1 cellular context compared by ENCODE assay signal in the genomic region with DNA sequence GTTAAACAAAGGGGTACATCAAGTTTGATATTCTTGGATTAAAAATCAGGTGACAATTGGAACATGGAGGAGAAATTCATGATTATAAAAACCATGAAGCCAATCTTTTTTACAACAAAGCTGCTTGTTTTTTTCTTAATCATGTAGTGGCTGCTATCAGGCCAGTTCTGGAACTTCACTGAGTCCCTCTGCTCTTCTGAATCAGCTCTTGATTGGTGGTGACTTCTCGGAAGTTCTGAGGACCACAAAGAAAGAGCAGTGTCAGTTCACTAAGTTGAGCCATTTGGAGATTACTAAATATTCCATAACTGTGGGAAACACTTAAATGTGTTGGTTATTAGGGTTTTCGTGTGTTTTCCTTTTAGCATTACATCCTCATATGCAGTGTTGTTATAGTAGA.
TF ChIP-seq lines count a peak whose summit lies in the region.

No MANE protein-coding gene starts in this region.

TF ChIP-seq in GM23338, 12 proteins besides CTCF, POLR2A, EP300 and RAD21 (continued from another document):
- TF ChIP-seq, protein P1, sequence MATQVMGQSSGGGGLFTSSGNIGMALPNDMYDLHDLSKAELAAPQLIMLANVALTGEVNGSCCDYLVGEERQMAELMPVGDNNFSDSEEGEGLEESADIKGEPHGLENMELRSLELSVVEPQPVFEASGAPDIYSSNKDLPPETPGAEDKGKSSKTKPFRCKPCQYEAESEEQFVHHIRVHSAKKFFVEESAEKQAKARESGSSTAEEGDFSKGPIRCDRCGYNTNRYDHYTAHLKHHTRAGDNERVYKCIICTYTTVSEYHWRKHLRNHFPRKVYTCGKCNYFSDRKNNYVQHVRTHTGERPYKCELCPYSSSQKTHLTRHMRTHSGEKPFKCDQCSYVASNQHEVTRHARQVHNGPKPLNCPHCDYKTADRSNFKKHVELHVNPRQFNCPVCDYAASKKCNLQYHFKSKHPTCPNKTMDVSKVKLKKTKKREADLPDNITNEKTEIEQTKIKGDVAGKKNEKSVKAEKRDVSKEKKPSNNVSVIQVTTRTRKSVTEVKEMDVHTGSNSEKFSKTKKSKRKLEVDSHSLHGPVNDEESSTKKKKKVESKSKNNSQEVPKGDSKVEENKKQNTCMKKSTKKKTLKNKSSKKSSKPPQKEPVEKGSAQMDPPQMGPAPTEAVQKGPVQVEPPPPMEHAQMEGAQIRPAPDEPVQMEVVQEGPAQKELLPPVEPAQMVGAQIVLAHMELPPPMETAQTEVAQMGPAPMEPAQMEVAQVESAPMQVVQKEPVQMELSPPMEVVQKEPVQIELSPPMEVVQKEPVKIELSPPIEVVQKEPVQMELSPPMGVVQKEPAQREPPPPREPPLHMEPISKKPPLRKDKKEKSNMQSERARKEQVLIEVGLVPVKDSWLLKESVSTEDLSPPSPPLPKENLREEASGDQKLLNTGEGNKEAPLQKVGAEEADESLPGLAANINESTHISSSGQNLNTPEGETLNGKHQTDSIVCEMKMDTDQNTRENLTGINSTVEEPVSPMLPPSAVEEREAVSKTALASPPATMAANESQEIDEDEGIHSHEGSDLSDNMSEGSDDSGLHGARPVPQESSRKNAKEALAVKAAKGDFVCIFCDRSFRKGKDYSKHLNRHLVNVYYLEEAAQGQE (IDR thresholded peaks at IDR 0.05; ENCODE audit: unreplicated experiment) = no peak
- TF ChIP-seq CREB1 (CRISPR knock-in tag; IDR thresholded peaks at IDR 0.05; ENCODE audit: low read depth) (no peak), EZH2phosphoT487 (IDR thresholded peaks at IDR 0.05; ENCODE audit: unreplicated experiment) (no peak)
